ENCODE assay signal across 8 cellular contexts in the genomic region with DNA sequence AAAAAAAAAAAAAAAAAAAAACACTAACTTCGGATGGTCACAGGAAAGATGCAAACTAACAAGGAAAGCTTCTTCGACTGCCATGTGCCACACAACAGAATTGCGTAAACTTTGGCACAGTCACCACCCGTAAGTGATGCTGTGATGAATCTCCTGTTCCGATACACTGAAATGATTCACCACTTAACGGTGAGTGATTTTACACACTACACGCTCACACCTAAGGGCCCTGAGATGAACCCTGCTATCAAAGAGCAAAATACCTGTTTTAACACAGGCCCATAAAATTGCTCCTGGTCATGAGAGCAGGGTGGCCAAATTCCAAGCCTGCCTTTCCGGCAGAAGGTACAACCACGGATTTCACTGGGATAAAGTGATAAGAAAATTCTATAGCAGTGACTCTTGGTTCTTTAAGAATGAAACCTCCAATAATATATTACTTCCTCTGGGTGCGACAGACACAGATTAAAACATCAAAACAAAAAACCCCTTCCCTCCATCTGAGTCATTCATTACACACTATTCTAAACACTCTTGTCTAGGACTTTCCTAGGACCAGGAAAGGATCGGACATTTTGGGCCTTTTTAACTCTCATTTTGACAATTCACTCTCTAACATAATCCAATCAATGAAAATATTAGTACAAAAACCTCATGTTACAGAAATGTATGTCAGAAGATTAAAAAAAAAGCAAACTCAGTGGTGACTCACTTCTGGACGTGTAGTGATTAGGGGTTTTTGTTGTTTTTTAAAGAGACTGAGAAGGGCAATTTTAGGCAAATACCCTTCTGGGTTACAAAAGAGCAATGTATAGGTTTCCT. TPM values are rescaled to one million over a fixed set of nuclear protein-coding genes. Genes with fewer than 3 reads are reported as not detected.
DNase-seq lines count a peak whose midpoint lies in the region; ATAC-seq and TF ChIP-seq lines count a peak whose summit lies in the region.

No MANE protein-coding gene starts in this region.

- no peak overlapping the region for H2BK120ac ChIP-seq in H9 (ENCODE audit: low read depth, low read length, poor library complexity, severe bottlenecking)

- TF ChIP-seq CTCF in H9 (conservative IDR thresholded peaks at IDR 0.05), result no peak

- H3K79me1 ChIP-seq in H9 (ENCODE audit: insufficient read depth, low read depth, low read length, poor library complexity, severe bottlenecking), result peaks cover 15% of the 10 kb centered on the region

- no peak overlapping the region for H4K8ac ChIP-seq in H9 (replicated peaks; ENCODE audit: insufficient read length, low read depth, low read length)

- H3K27ac ChIP-seq in H9 (ENCODE audit: insufficient read length, low read depth, low read length), result no peak overlapping the region

- no peaks in the 10 kb centered on the region for H3K9me3 ChIP-seq in H9 (ENCODE audit: control insufficient read depth, low read depth, low read length)

- CTCF ChIA-PET in T-cell (lab: Charles Lee), result interaction anchor here in 1 of 2 donors (1.3 kb wide), 1 partner anchor 10 kb away, joined by 4 read pairs; no protein-coding TSS in a partner anchor

- H2BK15ac ChIP-seq in H9 (ENCODE audit: low read depth, low read length), result no peak overlapping the region

- POLR2A ChIA-PET in T-cell (lab: Charles Lee), result interaction anchor here in 1 of 2 donors (0.6 to 1.0 kb wide), 3 partner anchors 10 to 200 kb away, joined by 3 to 9 read pairs (median 3); no protein-coding TSS in a partner anchor

- H2BK20ac ChIP-seq in H9 (ENCODE audit: low read depth, low read length, poor library complexity, severe bottlenecking), result no peak overlapping the region

- no CpG with 5 or more reads among the region's 12 CpGs for WGBS in H9 (ENCODE audit: extremely low coverage, insufficient read length, low lambda C conversion rate)

- no peak overlapping the region for H3K9ac ChIP-seq in H9 (ENCODE audit: extremely low read depth, insufficient read length, low read length)

- H3K14ac ChIP-seq in H9 (ENCODE audit: insufficient read depth, low read length), result no peak overlapping the region

- H3K27ac Mint-ChIP-seq in T-cell (peak overlapping the region; percentile 59 to 77), H9 (peak overlapping the region in 1 of 3 experiments; percentile 32; a peak in 1 of 7 replicates)

- no peaks in the 10 kb centered on the region for H3K27me3 Mint-ChIP-seq in T-cell
- H3K27me3 Mint-ChIP-seq in H9 (ENCODE audit: low read depth), result no peaks in the 10 kb centered on the region

- no peaks in the 10 kb centered on the region for H3K23me2 ChIP-seq in H9 (ENCODE audit: insufficient read length, low read depth, low read length, poor library complexity, severe bottlenecking)

- peak; percentile 61 for ATAC-seq in HG02970 (IDR thresholded peaks at IDR 0.05; ENCODE audit: low FRiP score, unreplicated experiment)
- ATAC-seq in T-cell (replicated peaks in 1 of 4), result peak; percentile 65 to 84 (median 73)

- no peak overlapping the region for H3K18ac ChIP-seq in H9 (ENCODE audit: insufficient read length, low read depth, low read length)

- no peak overlapping the region for H2BK12ac ChIP-seq in H9 (ENCODE audit: insufficient read length, low read depth, low read length)

- H4K5ac ChIP-seq in H9 (ENCODE audit: insufficient read length, low read depth, low read length), result no peak overlapping the region

- no peak overlapping the region for H2AK5ac ChIP-seq in H9 (ENCODE audit: insufficient read length, low read length)

- H3K9me3 Mint-ChIP-seq in T-cell, result no peaks in the 10 kb centered on the region
- no peaks in the 10 kb centered on the region for H3K9me3 Mint-ChIP-seq in H9

- H3K79me2 ChIP-seq in H9 (ENCODE audit: insufficient read depth, low read length), result peaks cover 76% of the 10 kb centered on the region

- peak; percentile 81 for DNase-seq in activated effector memory CD4-positive, alpha-beta T cell treated with anti-CD3 and anti-CD28 coated beads, Interleukin-2, amount 50 U/mL, for 16 hours
- no peak for DNase-seq in activated effector memory CD4-positive, alpha-beta T cell treated with Interleukin-2 at 50 U/mL for 16 hours
- peak in 3 of 34 experiments; percentile 5 to 45 (median 10) for DNase-seq in T-cell
- peak; percentile 84 to 92 for DNase-seq in dermis microvascular lymphatic vessel endothelial cell (ENCODE audit: low read depth in 2 of 2)
- peak; percentile 91 for DNase-seq in renal cortical epithelial cell (ENCODE audit: low read depth)
- DNase-seq in NCI-H1092 (lab: John Stamatoyannopoulos, UW), result no peak
- no peak for DNase-seq in H9

- H3K56ac ChIP-seq in H9 (ENCODE audit: insufficient read length, low read depth, low read length), result no peak overlapping the region

- H3K27me3 ChIP-seq in H9 (ENCODE audit: insufficient read depth, low read length), result no peaks in the 10 kb centered on the region

- H3K4me1 Mint-ChIP-seq in T-cell, result peaks cover 27 to 61% (median 27%) of the 10 kb centered on the region in 3 donors
- H3K4me1 Mint-ChIP-seq in H9, result peaks cover 27 to 57% of the 10 kb centered on the region in 2 experiments

- no peak overlapping the region for H3K4me2 ChIP-seq in H9 (ENCODE audit: insufficient read depth, insufficient read length, low read length)

- no peaks in the 10 kb centered on the region for H4K20me1 ChIP-seq in H9 (ENCODE audit: control insufficient read depth, insufficient read depth, insufficient read length)

- peaks cover 33% of the 10 kb centered on the region for H3K4me1 ChIP-seq in H9 (ENCODE audit: insufficient read depth, low read length)

- H2BK5ac ChIP-seq in H9 (ENCODE audit: insufficient read length, low read length), result no peak overlapping the region

- H3K4me3 Mint-ChIP-seq in T-cell, result peak overlapping the region; percentile 29 to 63 (median 60)
- H3K4me3 Mint-ChIP-seq in H9, result no peak overlapping the region

- H3K36me3 Mint-ChIP-seq in T-cell (peaks cover 3% of the 10 kb centered on the region), H9 (ENCODE audit: insufficient read depth in 1 of 3, low read depth in 3 of 3) (peaks cover 1 to 5% (median 4%) of the 10 kb centered on the region in 3 experiments; a peak in 5 of 7 replicates)

- no peak overlapping the region for H3K4ac ChIP-seq in H9 (ENCODE audit: low read depth, low read length)

- H3T11ph ChIP-seq in H9 (ENCODE audit: low read length), result no peak overlapping the region

- H2AFZ ChIP-seq in H9 (ENCODE audit: low read length), result no peak overlapping the region

- no peak overlapping the region for H3K23ac ChIP-seq in H9 (ENCODE audit: insufficient read length, low read depth, low read length)

- no peak overlapping the region for H4K91ac ChIP-seq in H9 (ENCODE audit: insufficient read length, low read depth, low read length)

RNA-seq across cellular contexts. Expression of a gene that starts 28.3 kb away (rescaled TPM):
- 10 to 100 TPM; 33.5 to 49.8 (median 41.1) TPM for total RNA-seq in T-cell
- 35.3 and 59.8 TPM in 2 replicates for total RNA-seq in dermis microvascular lymphatic vessel endothelial cell
- 6.6 and 12.7 TPM in 2 replicates for total RNA-seq in renal cortical epithelial cell
- 63.3 and 70.3 TPM in 2 replicates for total RNA-seq in H9 (2021)

Comparison
In these comparisons a context has a peak if more than half of its experiments do, and no peak if none do; other contexts are left out.
1. DNase-seq: peak in activated effector memory CD4-positive, alpha-beta T cell treated with anti-CD3 and anti-CD28 coated beads, Interleukin-2, amount 50 U/mL, for 16 hours (single experiment), dermis microvascular lymphatic vessel endothelial cell (2 of 2) and renal cortical epithelial cell (single experiment); none in activated effector memory CD4-positive, alpha-beta T cell treated with Interleukin-2 at 50 U/mL for 16 hours (single experiment), NCI-H1092 (single experiment) and H9 (single experiment).
2. H3K4me3 Mint-ChIP-seq: peak in T-cell (3 of 3); none in H9 (0 of 2).